38 cellular contexts compared by ENCODE assay signal in genomic region chr16:20313741-20314140, GRCh38. TPM values are rescaled to one million over a fixed set of nuclear protein-coding genes. Genes with fewer than 3 reads are reported as not detected.
"Had no signal": no experiment of that assay in that cellular context is flagged by ENCODE, and none has a peak within 500 bp of the region (broad histone marks: within the 10 kb centered on the region; RNA-seq: fewer than 3 reads in every experiment).

No MANE protein-coding gene starts in this region.

- H3K27ac ChIP-seq: adrenal gland, ascending aorta, brain microvascular endothelial cell, breast epithelium, cardiac muscle cell had no signal

- ATAC-seq: activated naive CD4-positive, alpha-beta T cell treated with anti-CD3 and anti-CD28 coated beads, Interleukin-2, amount 50 U/mL, for 72 hours; activated naive CD8-positive, alpha-beta T cell treated with anti-CD3 and anti-CD28 coated beads, Interleukin-2, amount 50 U/mL, for 24 hours; activated T-cell treated with anti-CD3 and anti-CD28 coated beads, Interleukin-2, amount 50 U/mL, for 4 hours; activated T-cell treated with anti-CD3 and anti-CD28 coated beads, Interleukin-2, amount 50 U/mL, for 72 hours; activated T-helper 17 cell treated with anti-CD3 and anti-CD28 coated beads, Interleukin-2, amount 50 U/mL, for 72 hours had no signal

- H3K36me3 ChIP-seq: adrenal gland, ascending aorta, brain microvascular endothelial cell, breast epithelium, cardiac muscle cell had no signal

- H3K4me1 ChIP-seq: adrenal gland, ascending aorta, breast epithelium had no signal

- H3K9me3 ChIP-seq: adrenal gland, ascending aorta, breast epithelium had no signal

- H3K4me3 ChIP-seq: adrenal gland, ascending aorta, breast epithelium, cardiac muscle cell had no signal

- DNase-seq: activated effector memory CD4-positive, alpha-beta T cell treated with anti-CD3 and anti-CD28 coated beads, Interleukin-2, amount 50 U/mL, for 16 hours; activated effector memory CD4-positive, alpha-beta T cell treated with Interleukin-2 at 50 U/mL for 16 hours; activated gamma-delta T cell; activated gamma-delta T cell treated with Interleukin-2 at 50 U/mL for 16 hours; activated naive CD4-positive, alpha-beta T cell; activated naive CD4-positive, alpha-beta T cell treated with anti-CD3 and anti-CD28 coated beads for 36 hours; activated naive CD4-positive, alpha-beta T cell treated with anti-CD3 and anti-CD28 coated beads, Interleukin-2, amount 10 ng/mL, durations not matched to agents 7 days and 5 days; activated naive CD4-positive, alpha-beta T cell treated with anti-CD3 and anti-CD28 coated beads, Interleukin-2, amount 50 U/mL, for 16 hours; activated naive CD4-positive, alpha-beta T cell treated with Interleukin-2 at 50 U/mL for 16 hours; activated naive CD8-positive, alpha-beta T cell treated with anti-CD3 and anti-CD28 coated beads for 36 hours; activated naive CD8-positive, alpha-beta T cell treated with anti-CD3 and anti-CD28 coated beads, Interleukin-2, amount 10 ng/mL, durations not matched to agents 7 days and 5 days; activated naive CD8-positive, alpha-beta T cell treated with anti-CD3 and anti-CD28 coated beads, Interleukin-2, amount 50 U/mL, for 24 hours; activated T-cell treated with anti-CD3 and anti-CD28 coated beads, Interleukin-2, amount 50 U/mL, for 1 hour; activated T-cell treated with anti-CD3 and anti-CD28 coated beads, Interleukin-2, amount 50 U/mL, for 24 hours; activated T-cell treated with anti-CD3 and anti-CD28 coated beads, Interleukin-2, amount 50 U/mL, for 4 hours; activated T-cell treated with anti-CD3 and anti-CD28 coated beads, Interleukin-2, amount 50 U/mL, for 48 hours; activated T-cell treated with anti-CD3 and anti-CD28 coated beads, Interleukin-2, amount 50 U/mL, for 72 hours; adrenal gland; amniotic stem cell; amygdala; anterior cingulate cortex; aorta; brain microvascular endothelial cell; caudate nucleus; central memory CD4-positive, alpha-beta T cell; cerebellar nuclear complex had no signal

- H3K27me3 ChIP-seq: adrenal gland, ascending aorta, brain microvascular endothelial cell, breast epithelium had no signal

RNA-seq across cellular contexts. Expression of gene GP2, which starts 13.6 kb away (rescaled TPM):
- total RNA-seq: activated naive CD4-positive, alpha-beta T cell treated with anti-CD3 and anti-CD28 coated beads for 36 hours; activated naive CD4-positive, alpha-beta T cell treated with anti-CD3 and anti-CD28 coated beads, Interleukin-2, amount 50 U/mL, for 72 hours; activated naive CD8-positive, alpha-beta T cell treated with anti-CD3 and anti-CD28 coated beads for 36 hours; activated naive CD8-positive, alpha-beta T cell treated with anti-CD3 and anti-CD28 coated beads, Interleukin-2, amount 10 ng/mL, durations not matched to agents 7 days and 5 days; activated T-cell treated with anti-CD3 and anti-CD28 coated beads, Interleukin-2, amount 50 U/mL, for 72 hours; activated T-helper 1 cell treated with anti-CD3 and anti-CD28 coated beads, Interleukin-12 subunit alpha, Interleukin-12 subunit beta, Interleukin-2, Interleukin-4 antibody, amounts not matched to agents 30 ng/mL and 10 ng/mL and 1 ng/mL, durations not matched to agents 14 hours and 24 hours and 36 hours; activated T-helper 17 cell treated with anti-CD3 and anti-CD28 coated beads, Interleukin-2, amount 50 U/mL, for 72 hours; activated T-helper 2 cell treated with anti-CD3 and anti-CD28 coated beads, Interferon-gamma antibody, Interleukin-2, Interleukin-4, amounts not matched to agents 10 μg/mL and 5 μg/mL and 100 μg/mL, durations not matched to agents 14 hours and 24 hours and 36 hours; astrocyte; bronchial epithelial cell; cardiac muscle cell; cardiac septum; cerebellum; chondrocyte had no signal

RNA-seq across cellular contexts. Expression of gene UMOD, which starts 38.8 kb away (rescaled TPM):
- total RNA-seq: activated naive CD4-positive, alpha-beta T cell treated with anti-CD3 and anti-CD28 coated beads for 36 hours; activated naive CD4-positive, alpha-beta T cell treated with anti-CD3 and anti-CD28 coated beads, Interleukin-2, amount 50 U/mL, for 72 hours; activated naive CD8-positive, alpha-beta T cell treated with anti-CD3 and anti-CD28 coated beads for 36 hours; activated naive CD8-positive, alpha-beta T cell treated with anti-CD3 and anti-CD28 coated beads, Interleukin-2, amount 10 ng/mL, durations not matched to agents 7 days and 5 days; activated T-cell treated with anti-CD3 and anti-CD28 coated beads, Interleukin-2, amount 50 U/mL, for 4 hours; activated T-cell treated with anti-CD3 and anti-CD28 coated beads, Interleukin-2, amount 50 U/mL, for 72 hours; activated T-helper 1 cell treated with anti-CD3 and anti-CD28 coated beads, Interleukin-12 subunit alpha, Interleukin-12 subunit beta, Interleukin-2, Interleukin-4 antibody, amounts not matched to agents 30 ng/mL and 10 ng/mL and 1 ng/mL, durations not matched to agents 14 hours and 24 hours and 36 hours; activated T-helper 17 cell treated with anti-CD3 and anti-CD28 coated beads, Interleukin-2, amount 50 U/mL, for 72 hours; activated T-helper 2 cell treated with anti-CD3 and anti-CD28 coated beads, Interferon-gamma antibody, Interleukin-2, Interleukin-4, amounts not matched to agents 10 μg/mL and 5 μg/mL and 100 μg/mL, durations not matched to agents 14 hours and 24 hours and 36 hours; adrenal gland; aorta; ascending aorta; astrocyte; breast epithelium; bronchial epithelial cell; cardiac muscle cell; cardiac septum; cerebellum; chondrocyte had no signal
